10 cellular contexts compared by ENCODE assay signal in genomic region chr4:6271701-6272465, GRCh38. TPM values are rescaled to one million over a fixed set of nuclear protein-coding genes. Genes with fewer than 3 reads are reported as not detected.
A peak's percentile ranks its signal among the peaks of the same experiment; 100 is the strongest.
DNase-seq lines count a peak whose midpoint lies in the region; ATAC-seq and TF ChIP-seq lines count a peak whose summit lies in the region.
"Had no signal": no experiment of that assay in that cellular context is flagged by ENCODE, and none has a peak within 500 bp of the region (broad histone marks: within the 10 kb centered on the region; RNA-seq: fewer than 3 reads in every experiment).

No MANE protein-coding gene starts in this region.

- no peaks in the 10 kb centered on the region for H3K36me3 Mint-ChIP-seq in nephron progenitor cell (ENCODE audit: low read depth)

- peaks cover 27% of the 10 kb centered on the region for H3K27me3 Mint-ChIP-seq in nephron progenitor cell (ENCODE audit: low read depth, poor library complexity)

- no peak for TF ChIP-seq POLR2A in esophagus squamous epithelium (IDR thresholded peaks at IDR 0.05)

- 55 to 74% methylated on average over 7 to 12 of the region's 15 CpGs for WGBS in esophagus squamous epithelium, 2 donors

- H3K9me3 ChIP-seq in esophagus squamous epithelium = no peaks in the 10 kb centered on the region

- peaks cover 0 to 33% (median 0%) of the 10 kb centered on the region in 4 donors for H3K27me3 ChIP-seq in esophagus squamous epithelium

- peaks cover 59% of the 10 kb centered on the region for H3K4me1 Mint-ChIP-seq in nephron progenitor cell

- H3K36me3 ChIP-seq in esophagus squamous epithelium = no peaks in the 10 kb centered on the region

- H3K9me3 Mint-ChIP-seq in nephron progenitor cell = no peaks in the 10 kb centered on the region

- DNase-seq in Right ventricle myocardium inferior (ENCODE audit: missing footprints) (peak; percentile 61), cardiac septum (ENCODE audit: low spot score) (no peak), esophagus squamous epithelium (lab: John Stamatoyannopoulos, UW) (no peak), nephron progenitor cell (no peak), posterior vena cava (ENCODE audit: low spot score) (no peak), NCI-H82 treated with DMSO at 0.1 percent for 48 hours (lab: John Stamatoyannopoulos, UW; ENCODE audit: unreplicated experiment) (no peak)
- DNase-seq: amniotic stem cell, NCI-H2227 treated with DMSO at 0.1 percent for 48 hours had no signal

- peak overlapping the region; percentile 45 to 91 (median 84) for H3K27ac ChIP-seq in esophagus squamous epithelium

- peak overlapping the region in 2 of 4 donors; percentile 91 to 93 for H3K4me3 ChIP-seq in esophagus squamous epithelium

- peak overlapping the region; percentile 71 for H3K4me3 Mint-ChIP-seq in nephron progenitor cell

- ATAC-seq in Right ventricle myocardium inferior (peak; percentile 21), GM21576 (IDR thresholded peaks at IDR 0.05; ENCODE audit: unreplicated experiment) (no peak), GM18909 (IDR thresholded peaks at IDR 0.05; ENCODE audit: poor library complexity, unreplicated experiment) (no peak)

- H3K27ac Mint-ChIP-seq in nephron progenitor cell = no peak overlapping the region

- H3K4me1 ChIP-seq in esophagus squamous epithelium = peaks cover 29 to 79% (median 50%) of the 10 kb centered on the region in 3 donors

- intact Hi-C loops in Right ventricle myocardium inferior (cut with DNase I) (loop anchor here (5.0 to 10.0 kb wide), 2 partner anchors 35 to 793 kb away; partner anchors contain the start of gene GRPEL1), cardiac septum (cut with DNase I) (no loop called here), esophagus squamous epithelium (cut with DNase I) (no loop called here), posterior vena cava (cut with DNase I) (no loop called here)

- TF ChIP-seq CTCF in esophagus squamous epithelium (IDR thresholded peaks at IDR 0.05) = no peak
- no peak for TF ChIP-seq CTCF in nephron progenitor cell (IDR thresholded peaks at IDR 0.05)

RNA-seq across cellular contexts. Expression of gene WFS1, which starts 2.2 kb away (rescaled TPM):
- total RNA-seq in Right ventricle myocardium inferior = 88.4 TPM
- total RNA-seq in cardiac septum = 48.4 TPM
- total RNA-seq in esophagus squamous epithelium = 10 to 100 TPM in 2 of 4 donors, 1 to 10 TPM in 2; 6.5 to 20.4 (median 9.6) TPM
- 10 to 100 TPM; 48.9 to 52.6 TPM for total RNA-seq in posterior vena cava
